13 cellular contexts compared by ENCODE assay signal in the genomic region with DNA sequence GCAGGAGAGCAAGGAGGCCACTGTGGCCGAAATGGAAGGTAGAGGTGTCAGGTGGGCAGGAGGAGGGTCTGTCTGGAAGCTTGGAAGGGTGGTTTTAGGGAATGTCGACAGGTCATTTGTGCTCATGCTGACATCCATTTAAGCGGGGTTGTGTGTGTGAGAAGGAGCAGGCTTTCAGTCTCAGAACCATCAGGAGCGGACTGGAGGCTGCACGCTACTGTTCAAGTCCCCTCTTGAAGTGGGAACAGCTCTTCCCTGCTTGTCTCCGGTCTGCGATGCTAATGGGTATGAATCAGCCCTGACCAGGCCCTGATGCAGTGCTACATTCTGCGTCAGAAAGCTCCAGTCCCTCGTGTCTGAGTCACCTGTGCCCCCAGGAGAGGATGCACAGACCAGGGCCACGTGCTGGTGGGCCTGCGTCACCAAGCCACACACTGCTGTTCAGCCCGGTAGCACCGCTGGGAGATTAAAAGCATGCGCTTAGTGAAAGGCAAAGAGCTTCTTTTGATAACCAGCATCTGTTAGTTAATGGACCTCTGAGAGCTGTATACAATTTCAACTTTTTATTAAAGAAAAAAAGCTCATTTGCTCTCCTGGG. TPM values are rescaled to one million over a fixed set of nuclear protein-coding genes. Genes with fewer than 3 reads are reported as not detected.
A peak's percentile ranks its signal among the peaks of the same experiment; 100 is the strongest.
DNase-seq lines count a peak whose midpoint lies in the region; ATAC-seq and TF ChIP-seq lines count a peak whose summit lies in the region.
"Had no signal": no experiment of that assay in that cellular context is flagged by ENCODE, and none has a peak within 500 bp of the region (broad histone marks: within the 10 kb centered on the region; RNA-seq: fewer than 3 reads in every experiment).

No MANE protein-coding gene starts in this region.

- TF ChIP-seq CTCF in AG10803 (conservative IDR thresholded peaks at IDR 0.05; ENCODE audit: low read length) (no peak), HFF-Myc (IDR thresholded peaks at IDR 0.05; ENCODE audit: low read depth, low read length, missing control alignments) (no peak), foreskin keratinocyte (conservative IDR thresholded peaks at IDR 0.05) (no peak)

- DNase-seq in AG10803 (ENCODE audit: low read depth) (peak; percentile 23), HFF-Myc (ENCODE audit: extremely low read depth, low read depth) (peak; percentile 27), SK-N-DZ (ENCODE audit: low spot score) (peak; percentile 78), foreskin keratinocyte (peak; percentile 86 to 96), immature natural killer cell (no peak), UCSD-AML1 (lab: John Stamatoyannopoulos, UW; ENCODE audit: unreplicated experiment) (no peak)
- DNase-seq in activated T-cell treated with anti-CD3 and anti-CD28 coated beads, Interleukin-2, amount 50 U/mL, for 48 hours = no peak
- no peak for DNase-seq in activated CD8-positive, alpha-beta memory T cell treated with anti-CD3 and anti-CD28 coated beads, Interleukin-2, amount 50 U/mL, for 4 hours
- DNase-seq: hippocampal formation; NCI-H446; stimulated activated CD4-positive, alpha-beta T cell treated with anti-CD3 and anti-CD28 coated beads, Interleukin-2, amount 100 ng/mL, for 48 hours; stomach had no signal

- no peaks in the 10 kb centered on the region for H3K27me3 Mint-ChIP-seq in immature natural killer cell (ENCODE audit: low read depth in 3 of 3)

- peak; percentile 91 for ATAC-seq in foreskin keratinocyte

- no peak overlapping the region for H3K4me3 Mint-ChIP-seq in immature natural killer cell

- H3K27ac ChIP-seq in foreskin keratinocyte = peak overlapping the region; percentile 60
- H3K27ac ChIP-seq: prostate gland, stomach had no signal

- H3K4me1 ChIP-seq in foreskin keratinocyte = peaks cover 27% of the 10 kb centered on the region
- H3K4me1 ChIP-seq: prostate gland, stomach had no signal

- no peaks in the 10 kb centered on the region for H3K9me3 Mint-ChIP-seq in immature natural killer cell

- H3K4me1 Mint-ChIP-seq in immature natural killer cell = peaks cover 12 to 19% of the 10 kb centered on the region in 2 donors

- peaks cover 3 to 11% (median 4%) of the 10 kb centered on the region in 3 donors for H3K36me3 Mint-ChIP-seq in immature natural killer cell

- H3K27me3 ChIP-seq in foreskin keratinocyte = no peaks in the 10 kb centered on the region
- H3K27me3 ChIP-seq: stomach had no signal

- H3K27ac Mint-ChIP-seq in immature natural killer cell = peak overlapping the region in 1 of 6 donors; percentile 77

- H3K4me3 ChIP-seq in AG10803 (ENCODE audit: low read length) (no peak overlapping the region), HFF-Myc (replicated peaks; ENCODE audit: low read depth, low read length) (no peak overlapping the region)
- H3K4me3 ChIP-seq: prostate gland, stomach had no signal

RNA-seq across cellular contexts. Expression of a gene that starts 58.0 kb away (rescaled TPM):
- polyA plus RNA-seq in SK-N-DZ (2014; cell fraction: cytosol; rRNA removed) = 0.03 and 0.29 TPM in 2 replicates
- 0.18 and 0.83 TPM in 2 replicates for polyA plus RNA-seq in SK-N-DZ (2014; cell fraction: nucleus; rRNA removed)
- 2.1 and 4.4 TPM in 2 replicates for total RNA-seq in foreskin keratinocyte
- polyA plus RNA-seq in foreskin keratinocyte (2.2 and 3.5 TPM in 2 replicates), immature natural killer cell (not detected)

Comparison
In these comparisons a context has a peak if more than half of its experiments do, and no peak if none do; other contexts are left out.
1. DNase-seq: peak in AG10803 (single experiment), HFF-Myc (single experiment), SK-N-DZ (single experiment) and foreskin keratinocyte (2 of 2); none in immature natural killer cell (0 of 3), activated T-cell treated with anti-CD3 and anti-CD28 coated beads, Interleukin-2, amount 50 U/mL, for 48 hours (0 of 2), UCSD-AML1 (single experiment) and activated CD8-positive, alpha-beta memory T cell treated with anti-CD3 and anti-CD28 coated beads, Interleukin-2, amount 50 U/mL, for 4 hours (single experiment).